Comparison of ENCODE assay signal across 10 cellular contexts in the genomic region with DNA sequence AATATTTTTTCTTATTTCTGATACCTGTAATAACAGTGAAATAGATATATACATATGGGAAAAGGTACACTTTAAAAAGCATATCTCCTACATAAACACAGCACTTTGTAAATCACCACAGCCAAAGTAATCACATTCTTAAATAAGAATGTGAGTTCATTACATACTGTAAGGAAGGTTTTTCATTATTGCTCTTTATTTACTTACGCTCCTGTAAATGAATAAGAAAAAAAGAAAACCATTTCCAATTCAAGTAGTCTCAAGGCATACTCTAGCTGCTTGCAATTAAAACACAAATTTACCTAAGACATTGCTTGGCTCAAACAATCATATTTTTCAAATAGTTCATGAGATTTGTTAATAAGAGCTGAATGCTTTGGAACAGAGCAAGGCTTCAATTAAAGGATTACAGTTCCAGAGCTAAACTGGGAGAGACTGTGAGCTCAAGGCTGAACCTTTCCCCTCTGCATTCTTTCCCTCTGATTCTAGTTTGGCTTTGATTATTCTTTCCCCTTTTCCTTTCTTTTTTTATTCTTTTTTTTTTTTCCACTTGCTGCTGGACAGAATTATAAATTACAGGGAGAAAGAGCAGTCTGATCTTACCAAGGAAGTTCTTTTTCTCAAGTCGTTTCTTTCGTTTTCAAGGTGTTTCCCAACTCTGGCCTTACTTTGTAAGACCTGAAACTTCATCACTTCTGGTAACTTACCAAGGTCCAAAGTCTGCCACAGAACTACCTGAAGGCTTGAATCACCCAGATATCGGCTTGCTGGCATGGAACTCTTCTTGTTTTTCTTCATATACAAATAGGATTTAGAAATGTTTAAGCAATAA.
DNase-seq lines count a peak whose midpoint lies in the region; ATAC-seq, FAIRE-seq and TF ChIP-seq lines count a peak whose summit lies in the region.
"Had no signal": no experiment of that assay in that cellular context is flagged by ENCODE, and none has a peak within 500 bp of the region (broad histone marks: within the 10 kb centered on the region; RNA-seq: fewer than 3 reads in every experiment).

No MANE protein-coding gene starts in this region.

- TF ChIP-seq RAD21 in GM12878 (IDR thresholded peaks at IDR 0.05; ENCODE audit: insufficient read depth, low read depth, low read length): no peak

- H3K4me2 ChIP-seq in GM12878 (ENCODE audit: control insufficient read depth, insufficient read depth) (no peak overlapping the region), OCI-LY7 (ENCODE audit: low read length) (no peak overlapping the region)

- 0 out of 4 replicates have a peak, but pooled peaks of 1 of the 2 experiments have one; percentile 15 for TF ChIP-seq EP300 in GM12878 (IDR thresholded peaks at IDR 0.05; ENCODE audit: borderline replicate concordance in 1 of 2, control insufficient read depth in 1 of 2, low read depth in 2 of 2, low read length in 2 of 2)

- H3K9me3 ChIP-seq in GM12878 (replicated peaks; ENCODE audit: control insufficient read depth, insufficient read depth, low read length): no peaks in the 10 kb centered on the region
- no peaks in the 10 kb centered on the region for H3K9me3 ChIP-seq in mucosa of stomach (ENCODE audit: control insufficient read depth, low read length)
- H3K9me3 ChIP-seq in OCI-LY7 (ENCODE audit: low read length): no peaks in the 10 kb centered on the region

- H3K79me2 ChIP-seq in GM12878 (ENCODE audit: control insufficient read depth, insufficient read depth, low read length) (no peaks in the 10 kb centered on the region), OCI-LY7 (ENCODE audit: insufficient read depth, low read depth, low read length) (no peaks in the 10 kb centered on the region)

- TF ChIP-seq POLR2A in GM12878 (IDR thresholded peaks at IDR 0.05; ENCODE audit: low read depth, low read length): no peak

- POLR2A ChIA-PET in GM12878 (lab: Charles Lee) (interaction anchor here (0.6 to 5.0 kb wide), 15 partner anchors 8 to 216 kb away, joined by 3 to 29 read pairs (median 4); no protein-coding TSS in a partner anchor), OCI-LY7 (lab: Charles Lee) (interaction anchor here (0.5 to 0.6 kb wide), 2 partner anchors 97 to 202 kb away, joined by 3 read pairs; no protein-coding TSS in a partner anchor)

- RAD21 ChIA-PET in GM12878 (lab: Charles Lee; ENCODE audit: unreplicated experiment): interaction anchor here (0.6 to 6.0 kb wide), 38 partner anchors 8 to 441 kb away, joined by 3 to 133 read pairs (median 6); no protein-coding TSS in a partner anchor

- DNase-seq in D341Med (ENCODE audit: low spot score) (peak; percentile 36), GM12878 (ENCODE audit: low read depth, low spot score) (peak; percentile 31), OCI-LY7 (ENCODE audit: low spot score) (no peak)

- H3K4me1 ChIP-seq in GM12878 (ENCODE audit: control insufficient read depth, insufficient read depth, low read length) (no peaks in the 10 kb centered on the region), mucosa of stomach (ENCODE audit: control insufficient read depth, insufficient read depth, low read length) (peaks cover 11% of the 10 kb centered on the region), OCI-LY7 (ENCODE audit: insufficient read depth, low read length, poor library complexity, severe bottlenecking) (no peaks in the 10 kb centered on the region)

- no peaks in the 10 kb centered on the region for H3K27me3 ChIP-seq in GM12878 (replicated peaks in 1 of 2; ENCODE audit: control insufficient read depth in 2 of 2, insufficient read depth in 2 of 2, low read length in 1 of 2)
- no peaks in the 10 kb centered on the region for H3K27me3 ChIP-seq in mucosa of stomach (ENCODE audit: control insufficient read depth, insufficient read depth, low read length)

- H3K27ac ChIP-seq in GM12878 (ENCODE audit: control insufficient read depth, insufficient read depth) (no peak overlapping the region), OCI-LY7 (ENCODE audit: low read depth, low read length, poor library complexity, severe bottlenecking) (no peak overlapping the region)

- 13% methylated on average over 4 of the region's 4 CpGs for WGBS in GM12878 (ENCODE audit: insufficient coverage, insufficient replicate concordance, low lambda C conversion rate, missing lambda C conversion rate)

- H3K9ac ChIP-seq in GM12878 (ENCODE audit: control insufficient read depth, insufficient read depth, low read length): no peak overlapping the region
- peak overlapping the region; percentile 74 for H3K9ac ChIP-seq in mucosa of stomach (ENCODE audit: low read length)

- SMC1A ChIA-PET in GM12878 (lab: Charles Lee; ENCODE audit: uncharacterized antibody, unreplicated experiment): interaction anchor here (0.8 to 7.1 kb wide), 49 partner anchors 8 to 810 kb away, joined by 3 to 120 read pairs (median 5); no protein-coding TSS in a partner anchor

- FAIRE-seq in GM12878 (lab: Jason Lieb, UNC): no peak
- FAIRE-seq: K562, TTC549 had no signal

- no peak overlapping the region for H2AFZ ChIP-seq in GM12878 (ENCODE audit: control insufficient read depth, low read depth, low read length)
- no peak overlapping the region for H2AFZ ChIP-seq in OCI-LY7 (ENCODE audit: low read length)

- no peaks in the 10 kb centered on the region for H4K20me1 ChIP-seq in GM12878 (ENCODE audit: control insufficient read depth, insufficient read depth)
- H4K20me1 ChIP-seq in OCI-LY7 (ENCODE audit: insufficient read depth, low read length): no peaks in the 10 kb centered on the region

- H3K36me3 ChIP-seq in GM12878 (ENCODE audit: control insufficient read depth in 2 of 2, insufficient read depth in 2 of 2, low read length in 1 of 2) (no peaks in the 10 kb centered on the region), mucosa of stomach (ENCODE audit: control insufficient read depth, insufficient read depth, low read length) (no peaks in the 10 kb centered on the region), OCI-LY7 (ENCODE audit: insufficient read depth, low read length) (no peaks in the 10 kb centered on the region)

- intact Hi-C loops in GM12878 (cut with micrococcal nuclease; ENCODE audit: unreplicated experiment) (loop anchor here (5.0 to 10.0 kb wide), 4 partner anchors 149 to 443 kb away; no protein-coding TSS in a partner anchor), OCI-LY7 (cut with micrococcal nuclease; ENCODE audit: unreplicated experiment) (no loop called here)

- CTCF ChIA-PET in GM12878 (lab: Yijun Ruan, JAX): interaction anchor here (0.6 to 5.9 kb wide), 34 partner anchors 8 to 417 kb away, joined by 3 to 119 read pairs (median 5); no protein-coding TSS in a partner anchor
- CTCF ChIA-PET in OCI-LY7 (lab: Charles Lee; ENCODE audit: unreplicated experiment): no interaction called here

- BruUV-seq in GM12878 (replicated peaks; lab: Mats Ljungman, UMichigan) (no TSS peak), OCI-LY7 (replicated peaks; lab: Mats Ljungman, UMichigan) (no TSS peak)

- in situ Hi-C loops in GM12878 (cut with MboI): no loop called here

- no peak for TF ChIP-seq CTCF in GM12878 (IDR thresholded peaks at IDR 0.05 in 2 of 3, conservative IDR thresholded peaks at IDR 0.05 in 1 of 3; ENCODE audit: control insufficient read depth in 2 of 3, extremely low read depth in 1 of 3, insufficient read depth in 1 of 3, low read depth in 3 of 3, low read length in 3 of 3)
- no peak for TF ChIP-seq CTCF in OCI-LY7 (conservative IDR thresholded peaks at IDR 0.05; ENCODE audit: low read length)

- no peaks in the 10 kb centered on the region for H3K9me2 ChIP-seq in OCI-LY7 (ENCODE audit: insufficient read depth, low read length)

- H3K4me3 ChIP-seq in GM12878 (no peak overlapping the region), mucosa of stomach (ENCODE audit: low read length) (no peak overlapping the region), OCI-LY7 (ENCODE audit: low read depth, low read length, poor library complexity, severe bottlenecking) (no peak overlapping the region)
- H3K4me3 ChIP-seq: K562 had no signal

- ATAC-seq in HG02798 (IDR thresholded peaks at IDR 0.05; ENCODE audit: poor library complexity, unreplicated experiment) (peak; percentile 64), GM12878 (peak; percentile 58), HG03097 (IDR thresholded peaks at IDR 0.05; ENCODE audit: low FRiP score, unreplicated experiment) (no peak), GM18907 (IDR thresholded peaks at IDR 0.05; ENCODE audit: unreplicated experiment) (no peak), GM21423 (IDR thresholded peaks at IDR 0.05; ENCODE audit: unreplicated experiment) (no peak)
- ATAC-seq: K562 had no signal

TF ChIP-seq in GM12878, 131 proteins besides CTCF, POLR2A, EP300 and RAD21 (continues in another document):
- TF ChIP-seq IKZF2 (IDR thresholded peaks at IDR 0.05) (peak; percentile 30 to 46; a peak in 2 of 4 replicates), E2F8 (IDR thresholded peaks at IDR 0.05; ENCODE audit: low read depth, partially characterized antibody) (peak; percentile 8), KAT2A (conservative IDR thresholded peaks at IDR 0.05; ENCODE audit: control insufficient read depth, low read depth, low read length) (no peak), FOXK2 (IDR thresholded peaks at IDR 0.05) (no peak), NBN (IDR thresholded peaks at IDR 0.05) (peak; percentile 44; the same call in 1 of the 2 replicates), SREBF2 (IDR thresholded peaks at IDR 0.05; ENCODE audit: low read length) (no peak), IKZF1 (conservative IDR thresholded peaks at IDR 0.05) (0 out of 2 replicates have a peak, but pooled peaks have one; percentile 19)
- TF ChIP-seq, protein P1, sequence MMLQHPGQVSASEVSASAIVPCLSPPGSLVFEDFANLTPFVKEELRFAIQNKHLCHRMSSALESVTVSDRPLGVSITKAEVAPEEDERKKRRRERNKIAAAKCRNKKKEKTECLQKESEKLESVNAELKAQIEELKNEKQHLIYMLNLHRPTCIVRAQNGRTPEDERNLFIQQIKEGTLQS (IDR thresholded peaks at IDR 0.05; ENCODE audit: borderline replicate concordance, extremely low read depth, low read depth, low read length): no peak

Comparison
In these comparisons a context has a peak if more than half of its experiments do, and no peak if none do; other contexts are left out.
1. ATAC-seq: peak in HG02798 (single experiment) and GM12878 (single experiment); none in HG03097 (single experiment), GM18907 (single experiment) and GM21423 (single experiment).